14 cellular contexts compared by ENCODE assay signal in genomic region chr11:40281055-40281580, GRCh38.
DNase-seq lines count a peak whose midpoint lies in the region; ATAC-seq and TF ChIP-seq lines count a peak whose summit lies in the region.
"Had no signal": no experiment of that assay in that cellular context is flagged by ENCODE, and none has a peak within 500 bp of the region (broad histone marks: within the 10 kb centered on the region; RNA-seq: fewer than 3 reads in every experiment).

No MANE protein-coding gene starts in this region.

- no peak overlapping the region for H3K27ac ChIP-seq in left lung
- no peak overlapping the region for H3K27ac ChIP-seq in CD4-positive, alpha-beta T cell (ENCODE audit: low read depth, low read length)

- H3K4me3 ChIP-seq in left lung = no peak overlapping the region

- intact Hi-C loops in left lung (cut with DNase I) = no loop called here
- intact Hi-C loops in CD4-positive, alpha-beta T cell (cut with DNase I, micrococcal nuclease) = no loop called here

- ATAC-seq in GM21390 (IDR thresholded peaks at IDR 0.05; ENCODE audit: unreplicated experiment) = peak; percentile 74
- peak; percentile 75; the same call in 2 of the 3 replicates for ATAC-seq in SK-N-SH treated with all-trans-retinoic acid at 6 μM for 48 hours
- peak; percentile 50 for ATAC-seq in left lung
- ATAC-seq in HG02973 (IDR thresholded peaks at IDR 0.05; ENCODE audit: unreplicated experiment) = no peak
- ATAC-seq in CD4-positive, alpha-beta T cell (ENCODE audit: poor library complexity) = no peak
- ATAC-seq: gastroesophageal sphincter, HepG2 had no signal

- CTCF ChIA-PET in CD4-positive, alpha-beta T cell (lab: Charles Lee) = no interaction called here

- no peaks in the 10 kb centered on the region for H3K27me3 ChIP-seq in left lung
- no peaks in the 10 kb centered on the region for H3K27me3 ChIP-seq in CD4-positive, alpha-beta T cell (ENCODE audit: control insufficient read depth, insufficient read depth, low read length)
- H3K27me3 ChIP-seq: gastroesophageal sphincter had no signal

- POLR2A ChIA-PET in CD4-positive, alpha-beta T cell (lab: Charles Lee) = no interaction called here

- no peaks in the 10 kb centered on the region for H3K9me3 ChIP-seq in left lung
- no peaks in the 10 kb centered on the region for H3K9me3 ChIP-seq in CD4-positive, alpha-beta T cell (ENCODE audit: control insufficient read depth, low read length)
- H3K9me3 ChIP-seq: gastroesophageal sphincter had no signal

- H3K4me1 Mint-ChIP-seq in CD4-positive, alpha-beta T cell (ENCODE audit: low read depth) = no peaks in the 10 kb centered on the region
- H3K4me1 Mint-ChIP-seq: activated CD4-positive, alpha-beta T cell treated with anti-CD3 and anti-CD28 coated beads, Interleukin-2, amount 10 ng/mL, durations not matched to agents 7 days and 5 days; activated naive CD4-positive, alpha-beta T cell treated with anti-CD3 and anti-CD28 coated beads, Interleukin-2, amount 10 ng/mL, durations not matched to agents 7 days and 5 days had no signal

- no peak overlapping the region for H3K27ac Mint-ChIP-seq in CD4-positive, alpha-beta T cell
- H3K27ac Mint-ChIP-seq: activated CD4-positive, alpha-beta T cell treated with anti-CD3 and anti-CD28 coated beads, Interleukin-2, amount 10 ng/mL, durations not matched to agents 7 days and 5 days; activated naive CD4-positive, alpha-beta T cell treated with anti-CD3 and anti-CD28 coated beads, Interleukin-2, amount 10 ng/mL, durations not matched to agents 7 days and 5 days had no signal

- peaks cover 0 to 5% of the 10 kb centered on the region in 2 donors for H3K4me1 ChIP-seq in left lung

- H3K36me3 Mint-ChIP-seq in CD4-positive, alpha-beta T cell (ENCODE audit: low read depth) = no peaks in the 10 kb centered on the region
- H3K36me3 Mint-ChIP-seq: activated naive CD4-positive, alpha-beta T cell treated with anti-CD3 and anti-CD28 coated beads, Interleukin-2, amount 10 ng/mL, durations not matched to agents 7 days and 5 days had no signal

- H3K36me3 ChIP-seq in left lung = no peaks in the 10 kb centered on the region
- H3K36me3 ChIP-seq: gastroesophageal sphincter had no signal

- H3K9me3 Mint-ChIP-seq in CD4-positive, alpha-beta T cell = peaks cover 3% of the 10 kb centered on the region
- H3K9me3 Mint-ChIP-seq: activated CD4-positive, alpha-beta T cell treated with anti-CD3 and anti-CD28 coated beads, Interleukin-2, amount 10 ng/mL, durations not matched to agents 7 days and 5 days had no signal

- no peak overlapping the region for H3K4me3 Mint-ChIP-seq in CD4-positive, alpha-beta T cell
- H3K4me3 Mint-ChIP-seq: activated CD4-positive, alpha-beta T cell treated with anti-CD3 and anti-CD28 coated beads, Interleukin-2, amount 10 ng/mL, durations not matched to agents 7 days and 5 days; activated naive CD4-positive, alpha-beta T cell treated with anti-CD3 and anti-CD28 coated beads, Interleukin-2, amount 10 ng/mL, durations not matched to agents 7 days and 5 days had no signal

- DNase-seq in Ammon's horn (ENCODE audit: low spot score) (peak; percentile 76), left lung (no peak), SIG-M5 (lab: John Stamatoyannopoulos, UW) (no peak), UCSD-AML1 (lab: John Stamatoyannopoulos, UW; ENCODE audit: unreplicated experiment) (no peak)
- DNase-seq in CD4-positive, alpha-beta T cell = no peak
- DNase-seq: activated CD4-positive, alpha-beta T cell treated with anti-CD3 and anti-CD28 coated beads, Interleukin-2, amount 10 ng/mL, durations not matched to agents 7 days and 5 days; activated naive CD4-positive, alpha-beta T cell treated with anti-CD3 and anti-CD28 coated beads, Interleukin-2, amount 10 ng/mL, durations not matched to agents 7 days and 5 days; dermis blood vessel endothelial cell; NCI-H345 had no signal

- no peak for TF ChIP-seq CTCF in left lung (IDR thresholded peaks at IDR 0.05)
- TF ChIP-seq CTCF in CD4-positive, alpha-beta T cell (IDR thresholded peaks at IDR 0.05) = no peak

- no peaks in the 10 kb centered on the region for H3K27me3 Mint-ChIP-seq in CD4-positive, alpha-beta T cell
- H3K27me3 Mint-ChIP-seq: activated CD4-positive, alpha-beta T cell treated with anti-CD3 and anti-CD28 coated beads, Interleukin-2, amount 10 ng/mL, durations not matched to agents 7 days and 5 days; activated naive CD4-positive, alpha-beta T cell treated with anti-CD3 and anti-CD28 coated beads, Interleukin-2, amount 10 ng/mL, durations not matched to agents 7 days and 5 days had no signal

TF ChIP-seq in SK-N-SH treated with all-trans-retinoic acid at 6 μM for 48 hours, 23 proteins besides CTCF, POLR2A, EP300 and RAD21:
- no peak for TF ChIP-seq ESRRG (CRISPR knock-in tag; IDR thresholded peaks at IDR 0.05)
- no peak for TF ChIP-seq CSRNP3 (CRISPR knock-in tag; IDR thresholded peaks at IDR 0.05)
- no peak for TF ChIP-seq ZC3H10 (CRISPR knock-in tag; IDR thresholded peaks at IDR 0.05)
- TF ChIP-seq TCF4 (CRISPR knock-in tag; IDR thresholded peaks at IDR 0.05; ENCODE audit: borderline replicate concordance) = no peak
- no peak for TF ChIP-seq CREB5 (CRISPR knock-in tag; IDR thresholded peaks at IDR 0.05; ENCODE audit: low read depth)

Comparison
In these comparisons a context has a peak if more than half of its experiments do, and no peak if none do; other contexts are left out.
1. ATAC-seq: peak in GM21390 (single experiment), SK-N-SH treated with all-trans-retinoic acid at 6 μM for 48 hours (single experiment) and left lung (single experiment); none in HG02973 (single experiment) and CD4-positive, alpha-beta T cell (single experiment).